Comparison of ENCODE assay signal across 8 cellular contexts in the genomic region with DNA sequence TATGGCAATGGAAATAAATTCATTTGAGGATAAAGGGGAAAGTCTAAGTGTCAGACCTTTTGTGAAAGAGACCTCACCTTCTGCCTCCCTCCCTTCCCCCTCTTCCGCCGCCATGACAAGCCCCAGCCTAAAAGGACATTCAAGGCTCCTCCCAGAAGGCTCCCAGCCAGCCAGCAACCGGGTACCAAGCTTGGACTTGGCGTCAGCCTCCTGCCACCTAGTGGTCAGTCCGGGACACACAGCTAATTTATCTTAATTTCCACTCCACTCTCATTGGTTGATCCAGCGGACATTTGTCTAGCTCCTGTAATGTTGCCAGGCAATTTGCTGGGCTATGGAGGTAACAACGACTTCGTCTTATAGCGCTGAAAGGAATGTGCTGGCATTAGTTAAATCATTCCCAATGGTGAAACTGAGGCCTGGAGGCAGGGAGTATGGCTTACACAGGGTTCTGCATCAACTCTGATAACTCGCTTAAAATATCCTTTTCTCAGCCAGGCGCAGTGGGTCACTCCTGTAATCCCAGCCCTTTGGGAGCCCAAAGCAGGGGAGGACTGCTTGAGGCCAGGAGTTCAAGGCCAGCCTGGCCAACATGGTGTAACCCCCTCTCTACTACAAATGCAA. TPM values are rescaled to one million over a fixed set of nuclear protein-coding genes. Genes with fewer than 3 reads are reported as not detected.
A peak's percentile ranks its signal among the peaks of the same experiment; 100 is the strongest.
DNase-seq lines count a peak whose midpoint lies in the region; ATAC-seq, FAIRE-seq and TF ChIP-seq lines count a peak whose summit lies in the region.

No MANE protein-coding gene starts in this region.

- 0 out of 2 replicates have a peak, but pooled peaks cover 1% of the 10 kb centered on the region for H3K9me3 ChIP-seq in K562 (replicated peaks; ENCODE audit: control insufficient read depth, insufficient read depth, low read depth, low read length)

- no peaks in the 10 kb centered on the region for H3K4me1 ChIP-seq in K562 (replicated peaks in 1 of 2; ENCODE audit: control insufficient read depth in 2 of 2, insufficient read depth in 2 of 2, low read length in 2 of 2)

- no peaks in the 10 kb centered on the region for H4K20me1 ChIP-seq in K562 (replicated peaks; ENCODE audit: control insufficient read depth, insufficient read depth, low read length)

- H2AFZ ChIP-seq in K562 (ENCODE audit: low read depth, low read length): no peak overlapping the region

- CTCF ChIA-PET in K562 (lab: Yijun Ruan, JAX; ENCODE audit: low intra/inter-chr PET ratio): interaction anchor here (1.3 kb wide), 1 partner anchor 326 kb away, joined by 6 read pairs; no protein-coding TSS in a partner anchor

- peak; percentile 85 to 95 (median 94) for TF ChIP-seq CTCF in K562 (IDR thresholded peaks at IDR 0.05 in 2 of 3, conservative IDR thresholded peaks at IDR 0.05 in 1 of 3; ENCODE audit: insufficient read depth in 2 of 3, low read depth in 1 of 3, low read length in 3 of 3)

- H3K4me3 ChIP-seq in K562: no peak overlapping the region

- in situ Hi-C loops in K562 (cut with MboI): no loop called here

- H3K9ac ChIP-seq in K562 (ENCODE audit: insufficient read depth in 1 of 2, low read depth in 2 of 2, low read length in 2 of 2): no peak overlapping the region

- no peak for TF ChIP-seq EP300 in K562 (IDR thresholded peaks at IDR 0.05; ENCODE audit: low read length)

- no peak overlapping the region for H3K27ac ChIP-seq in K562 (ENCODE audit: extremely low read depth, low read depth, low read length)

- TF ChIP-seq POLR2A in K562 (conservative IDR thresholded peaks at IDR 0.05): no peak

- WGBS in K562 (ENCODE audit: insufficient coverage, low coverage, missing lambda C conversion rate): 13% methylated on average over 11 of the region's 11 CpGs

- intact Hi-C loops in K562 (cut with micrococcal nuclease): loop anchor here (1.0 to 10.0 kb wide), 2 partner anchors 328 to 768 kb away; no protein-coding TSS in a partner anchor

- no peaks in the 10 kb centered on the region for H3K79me2 ChIP-seq in K562 (ENCODE audit: control insufficient read depth, insufficient read depth, low read length)

- H3K27me3 ChIP-seq in K562 (ENCODE audit: control insufficient read depth in 2 of 2, insufficient read depth in 2 of 2, low read length in 2 of 2): peaks cover 2 to 10% of the 10 kb centered on the region in 2 experiments; a peak in 2 of 5 replicates

- BruUV-seq in K562 (replicated peaks; lab: Mats Ljungman, UMichigan): no TSS peak

- H3K9me1 ChIP-seq in K562 (ENCODE audit: control insufficient read depth, insufficient read depth, low read length): no peaks in the 10 kb centered on the region

- FAIRE-seq in GM18507 (lab: Jason Lieb, UNC): peak; percentile 97
- peak; percentile 96 for FAIRE-seq in K562 (lab: Jason Lieb, UNC)

- no peak overlapping the region for H3K4me2 ChIP-seq in K562 (ENCODE audit: insufficient read depth, low read length)

- DNase-seq in A172 (ENCODE audit: low spot score): peak; percentile 89
- peak; percentile 67 for DNase-seq in GM18507 (ENCODE audit: extremely low spot score, insufficient read length, low read depth)
- DNase-seq in NCI-H1930 (lab: John Stamatoyannopoulos, UW): peak; percentile 73 to 75
- peak; percentile 74 for DNase-seq in T1000 (lab: John Stamatoyannopoulos, UW)
- DNase-seq in K562 (ENCODE audit: extremely low read depth in 1 of 4, low spot score in 3 of 4): peak; percentile 83 to 86 (median 84)
- peak; percentile 99 for DNase-seq in iPS DF 4.7 (ENCODE audit: extremely low read depth, low spot score)
- DNase-seq in smooth muscle cell of the brain vasculature (ENCODE audit: low read depth, low spot score): peak; percentile 47

- ATAC-seq in HG02970 (IDR thresholded peaks at IDR 0.05; ENCODE audit: low FRiP score, unreplicated experiment): peak; percentile 97
- ATAC-seq in K562: peak; percentile 99

- POLR2A ChIA-PET in K562 (lab: Yijun Ruan, JAX): interaction anchor here (0.5 to 0.8 kb wide), 4 partner anchors 25 to 771 kb away, joined by 3 to 4 read pairs (median 3); no protein-coding TSS in a partner anchor

- H3K36me3 ChIP-seq in K562 (ENCODE audit: control insufficient read depth, insufficient read depth, low read length): no peaks in the 10 kb centered on the region

- TF ChIP-seq RAD21 in K562 (CRISPR knock-in tag; conservative IDR thresholded peaks at IDR 0.05 in 1 of 2, IDR thresholded peaks at IDR 0.05 in 1 of 2): peak; percentile 33 to 69

TF ChIP-seq in K562, 482 proteins besides CTCF, POLR2A, EP300 and RAD21 (continues in another document):
- TF ChIP-seq MTA2 (IDR thresholded peaks at IDR 0.05; ENCODE audit: low read depth): no peak
- TF ChIP-seq JUND (IDR thresholded peaks at IDR 0.05; ENCODE audit: borderline replicate concordance, low read depth, low read length): peak; percentile 23; the same call in 1 of the 2 replicates
- TF ChIP-seq JUND (tag; IDR thresholded peaks at IDR 0.05; ENCODE audit: borderline replicate concordance, low read depth, low read length): no peak; the same call in 2 of the 3 replicates
- no peak for TF ChIP-seq ZNF316 (IDR thresholded peaks at IDR 0.05)
- TF ChIP-seq, protein P1, sequence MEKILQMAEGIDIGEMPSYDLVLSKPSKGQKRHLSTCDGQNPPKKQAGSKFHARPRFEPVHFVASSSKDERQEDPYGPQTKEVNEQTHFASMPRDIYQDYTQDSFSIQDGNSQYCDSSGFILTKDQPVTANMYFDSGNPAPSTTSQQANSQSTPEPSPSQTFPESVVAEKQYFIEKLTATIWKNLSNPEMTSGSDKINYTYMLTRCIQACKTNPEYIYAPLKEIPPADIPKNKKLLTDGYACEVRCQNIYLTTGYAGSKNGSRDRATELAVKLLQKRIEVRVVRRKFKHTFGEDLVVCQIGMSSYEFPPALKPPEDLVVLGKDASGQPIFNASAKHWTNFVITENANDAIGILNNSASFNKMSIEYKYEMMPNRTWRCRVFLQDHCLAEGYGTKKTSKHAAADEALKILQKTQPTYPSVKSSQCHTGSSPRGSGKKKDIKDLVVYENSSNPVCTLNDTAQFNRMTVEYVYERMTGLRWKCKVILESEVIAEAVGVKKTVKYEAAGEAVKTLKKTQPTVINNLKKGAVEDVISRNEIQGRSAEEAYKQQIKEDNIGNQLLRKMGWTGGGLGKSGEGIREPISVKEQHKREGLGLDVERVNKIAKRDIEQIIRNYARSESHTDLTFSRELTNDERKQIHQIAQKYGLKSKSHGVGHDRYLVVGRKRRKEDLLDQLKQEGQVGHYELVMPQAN (IDR thresholded peaks at IDR 0.05; ENCODE audit: borderline replicate concordance): no peak
- TF ChIP-seq ATF7 (IDR thresholded peaks at IDR 0.05): 0 out of 2 replicates have a peak, but pooled peaks have one; percentile 17
- TF ChIP-seq DACH1 (IDR thresholded peaks at IDR 0.05; ENCODE audit: partially characterized antibody): no peak
- TF ChIP-seq MEIS2 (IDR thresholded peaks at IDR 0.05; ENCODE audit: partially characterized antibody): peak; percentile 62
- TF ChIP-seq, protein P2, sequence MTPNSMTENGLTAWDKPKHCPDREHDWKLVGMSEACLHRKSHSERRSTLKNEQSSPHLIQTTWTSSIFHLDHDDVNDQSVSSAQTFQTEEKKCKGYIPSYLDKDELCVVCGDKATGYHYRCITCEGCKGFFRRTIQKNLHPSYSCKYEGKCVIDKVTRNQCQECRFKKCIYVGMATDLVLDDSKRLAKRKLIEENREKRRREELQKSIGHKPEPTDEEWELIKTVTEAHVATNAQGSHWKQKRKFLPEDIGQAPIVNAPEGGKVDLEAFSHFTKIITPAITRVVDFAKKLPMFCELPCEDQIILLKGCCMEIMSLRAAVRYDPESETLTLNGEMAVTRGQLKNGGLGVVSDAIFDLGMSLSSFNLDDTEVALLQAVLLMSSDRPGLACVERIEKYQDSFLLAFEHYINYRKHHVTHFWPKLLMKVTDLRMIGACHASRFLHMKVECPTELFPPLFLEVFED (CRISPR knock-in tag; conservative IDR thresholded peaks at IDR 0.05): no peak
- TF ChIP-seq ETV5 (CRISPR knock-in tag; IDR thresholded peaks at IDR 0.05; ENCODE audit: low read depth): no peak
- no peak for TF ChIP-seq TCF3 (CRISPR knock-in tag; IDR thresholded peaks at IDR 0.05)
- TF ChIP-seq, protein P3, sequence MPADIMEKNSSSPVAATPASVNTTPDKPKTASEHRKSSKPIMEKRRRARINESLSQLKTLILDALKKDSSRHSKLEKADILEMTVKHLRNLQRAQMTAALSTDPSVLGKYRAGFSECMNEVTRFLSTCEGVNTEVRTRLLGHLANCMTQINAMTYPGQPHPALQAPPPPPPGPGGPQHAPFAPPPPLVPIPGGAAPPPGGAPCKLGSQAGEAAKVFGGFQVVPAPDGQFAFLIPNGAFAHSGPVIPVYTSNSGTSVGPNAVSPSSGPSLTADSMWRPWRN (IDR thresholded peaks at IDR 0.05; ENCODE audit: low read depth): no peak
- no peak for TF ChIP-seq ZNF764 (CRISPR knock-in tag; IDR thresholded peaks at IDR 0.05; ENCODE audit: low read depth)

RNA-seq across cellular contexts. Expression of a gene that starts 19.3 kb away (rescaled TPM):
- not detected in 2 replicates for total RNA-seq in A172 (2014; rRNA removed; shearing (Covaris generic))
- total RNA-seq in K562 (2011; cell fraction: chromatin; rRNA removed; ENCODE audit: low replicate concordance): not detected in 2 replicates
- total RNA-seq in K562 (2011; cell fraction: nucleolus; rRNA removed): not detected in 2 replicates
- total RNA-seq in K562 (2011; cell fraction: nucleoplasm; rRNA removed): not detected in 2 replicates
- not detected in 2 replicates for total RNA-seq in K562 (2014; rRNA removed)
- not detected in 2 replicates for total RNA-seq in K562 (2014; rRNA removed; fragmentation: Illumina TruSeq; extraction: Trizol)
- not detected in 2 replicates for total RNA-seq in K562 (2015; rRNA removed; fragmentation: Illumina TruSeq; extraction: Trizol)
- total RNA-seq in K562 (2021): not detected in 2 replicates
- polyA plus RNA-seq in K562 (2011; rRNA removed): not detected in 2 replicates
- polyA plus RNA-seq in K562 (2011; cell fraction: cytosol; rRNA removed): not detected in 2 replicates
- polyA plus RNA-seq in K562 (2011; cell fraction: nucleus; rRNA removed): not detected in 2 replicates
- polyA plus RNA-seq in K562 (2012): not detected in 2 replicates
- polyA plus RNA-seq in K562 (2014; fragmentation: Illumina TruSeq; extraction: Trizol): not detected in 2 replicates
- polyA plus RNA-seq in K562 (2014; fragmentation: Nextera tagmentation; extraction: Ambion mirVana): not detected
- polyA plus RNA-seq in K562 (2014; rRNA removed): not detected in 2 replicates
- polyA minus RNA-seq in K562 (2011; rRNA and poly(A)+ RNA removed): not detected in 2 replicates
- polyA minus RNA-seq in K562 (2011; cell fraction: cytosol; rRNA and poly(A)+ RNA removed): not detected in 2 replicates
- not detected in 2 replicates for polyA minus RNA-seq in K562 (2011; cell fraction: nucleus; rRNA and poly(A)+ RNA removed)

Comparison
In these comparisons a context has a peak if more than half of its experiments do, and no peak if none do; other contexts are left out.
1. DNase-seq: peak in every context shown above with its lines; median percentile 99 in iPS DF 4.7; 89 in A172; 84 in K562; 74 in NCI-H1930; 74 in T1000; 67 in GM18507; 47 in smooth muscle cell of the brain vasculature.